8 cellular contexts compared by ENCODE assay signal in genomic region chr4:71009796-71010588, GRCh38. TPM values are rescaled to one million over a fixed set of nuclear protein-coding genes. Genes with fewer than 3 reads are reported as not detected.
A peak's percentile ranks its signal among the peaks of the same experiment; 100 is the strongest.
DNase-seq lines count a peak whose midpoint lies in the region; ATAC-seq and TF ChIP-seq lines count a peak whose summit lies in the region.

No MANE protein-coding gene starts in this region.

- H3K9me3 ChIP-seq in adipocyte (ENCODE audit: control insufficient read depth, low read length): no peaks in the 10 kb centered on the region
- H3K9me3 ChIP-seq in hepatocyte (ENCODE audit: low read depth): no peaks in the 10 kb centered on the region

- TF ChIP-seq CTCF in hepatocyte (IDR thresholded peaks at IDR 0.05; ENCODE audit: poor library complexity): peak; percentile 75

- H3K9me2 ChIP-seq in hepatocyte (replicated peaks; ENCODE audit: insufficient read depth): no peaks in the 10 kb centered on the region

- H3K79me2 ChIP-seq in hepatocyte: peaks cover 6% of the 10 kb centered on the region

- no peaks in the 10 kb centered on the region for H4K20me1 ChIP-seq in hepatocyte (ENCODE audit: insufficient read depth, poor library complexity, severe bottlenecking)

- no peak for DNase-seq in activated CD4-positive, CD25-positive, alpha-beta regulatory T cell (lab: John Stamatoyannopoulos, UW)
- peak; percentile 77 for DNase-seq in NAMALWA (ENCODE audit: low spot score)
- peak; percentile 85 for DNase-seq in adipocyte (ENCODE audit: low read depth)
- peak; percentile 12 for DNase-seq in hepatocyte (ENCODE audit: low spot score)
- peak; percentile 73 for DNase-seq in superior temporal gyrus (ENCODE audit: extremely low spot score)
- no peak for DNase-seq in OCI-M2 (lab: John Stamatoyannopoulos, UW; ENCODE audit: unreplicated experiment)

- H3K27me3 ChIP-seq in adipocyte (replicated peaks; ENCODE audit: control insufficient read depth, insufficient read depth, low read length) (no peaks in the 10 kb centered on the region), hepatocyte (no peaks in the 10 kb centered on the region)

- no peak overlapping the region for H3K4me2 ChIP-seq in hepatocyte

- WGBS in hepatocyte (ENCODE audit: low lambda C conversion rate, missing lambda C conversion rate): 3% methylated on average over 3 of the region's 3 CpGs

- peak; percentile 25 to 28 for ATAC-seq in activated CD4-positive, CD25-positive, alpha-beta regulatory T cell treated with anti-CD3 and anti-CD28 coated beads, Interleukin-2, amount 50 U/mL, for 24 hours
- peak; percentile 41 for ATAC-seq in GM21717 (IDR thresholded peaks at IDR 0.05; ENCODE audit: unreplicated experiment)

- no peak overlapping the region for H3K9ac ChIP-seq in adipocyte (ENCODE audit: low read length)

- H3K4me3 ChIP-seq in adipocyte (ENCODE audit: low read length) (no peak overlapping the region), hepatocyte (no peak overlapping the region)

- no peak overlapping the region for H3K27ac ChIP-seq in hepatocyte

- H3K4me1 ChIP-seq in adipocyte (ENCODE audit: control insufficient read depth, insufficient read depth, low read length) (peaks cover 11% of the 10 kb centered on the region), hepatocyte (ENCODE audit: insufficient read depth) (no peaks in the 10 kb centered on the region)

- H3K36me3 ChIP-seq in adipocyte (ENCODE audit: control insufficient read depth, insufficient read depth, low read length, severe bottlenecking) (no peaks in the 10 kb centered on the region), hepatocyte (replicated peaks; ENCODE audit: insufficient read depth, low read depth) (no peaks in the 10 kb centered on the region)

- H2AFZ ChIP-seq in hepatocyte: no peak overlapping the region

RNA-seq across cellular contexts. Expression of gene DCK, which starts 16.5 kb away (rescaled TPM):
- total RNA-seq in hepatocyte: 18.4 and 19.7 TPM in 2 replicates
- polyA plus RNA-seq in hepatocyte: 11.9 and 12.8 TPM in 2 replicates

Comparison
In these comparisons a context has a peak if more than half of its experiments do, and no peak if none do; other contexts are left out.
1. DNase-seq: peak in NAMALWA (single experiment), adipocyte (single experiment), hepatocyte (single experiment) and superior temporal gyrus (single experiment); none in activated CD4-positive, CD25-positive, alpha-beta regulatory T cell (0 of 4) and OCI-M2 (single experiment).